28 cellular contexts compared by ENCODE assay signal in the genomic region with DNA sequence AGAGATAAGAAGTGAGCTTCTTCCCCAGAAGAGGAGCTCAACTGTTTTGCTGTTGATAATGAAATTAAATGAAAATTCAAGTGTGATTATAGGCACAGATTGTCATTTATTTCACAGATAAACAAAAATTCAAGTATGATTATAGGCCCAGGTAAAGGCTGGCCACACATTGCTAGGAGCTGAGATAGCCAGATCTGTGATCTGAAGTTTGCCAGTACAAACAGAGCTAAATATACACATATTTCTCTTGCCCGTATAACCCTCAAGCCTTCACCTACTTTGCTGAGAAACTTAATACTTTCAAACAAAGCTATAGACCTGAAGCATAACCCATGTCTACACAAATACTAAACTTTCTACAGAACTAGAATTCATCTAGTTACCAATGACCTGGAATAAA.
"Had no signal": no experiment of that assay in that cellular context is flagged by ENCODE, and none has a peak within 500 bp of the region (broad histone marks: within the 10 kb centered on the region; RNA-seq: fewer than 3 reads in every experiment).

No MANE protein-coding gene starts in this region.

- ATAC-seq: naive thymus-derived CD8-positive, alpha-beta T cell; natural killer cell treated with Interleukin-12 subunit alpha and Interleukin-12 subunit beta and Interleukin-15 and Interleukin-18, amount 100 ng/mL, for 72 hours; psoas muscle; right cardiac atrium; stimulated activated effector memory CD8-positive, alpha-beta T cell treated with anti-CD3 and anti-CD28 coated beads, Interleukin-12 subunit alpha, Interleukin-12 subunit beta, amount 100 ng/mL, for 72 hours; stimulated activated naive B cell treated with anti-CD40 and anti-IgM and Interleukin-4, amounts not matched to agents 10 μg/mL and 1 μg/mL and 100 μg/mL, for 72 hours had no signal

- H3K27ac Mint-ChIP-seq: naive B cell; natural killer cell treated with Interleukin-12 subunit alpha and Interleukin-12 subunit beta and Interleukin-15 and Interleukin-18, amount 100 ng/mL, for 72 hours; progenitor cell of endocrine pancreas; stimulated activated effector memory CD8-positive, alpha-beta T cell treated with anti-CD3 and anti-CD28 coated beads, Interleukin-12 subunit alpha, Interleukin-12 subunit beta, amount 100 ng/mL, for 72 hours; stimulated activated naive B cell treated with anti-CD40 and anti-IgM and Interleukin-4, amounts not matched to agents 10 μg/mL and 1 μg/mL and 100 μg/mL, for 72 hours; stimulated activated naive CD8-positive, alpha-beta T cell treated with anti-CD3 and anti-CD28 coated beads, Interleukin-15, Interleukin-2, amounts not matched to agents 100 ng/mL and 50 ng/mL, for 24 hours had no signal

- H3K9me3 Mint-ChIP-seq: naive B cell; naive thymus-derived CD8-positive, alpha-beta T cell; natural killer cell treated with Interleukin-12 subunit alpha and Interleukin-12 subunit beta and Interleukin-15 and Interleukin-18, amount 100 ng/mL, for 72 hours; stimulated activated effector memory CD8-positive, alpha-beta T cell treated with anti-CD3 and anti-CD28 coated beads, Interleukin-12 subunit alpha, Interleukin-12 subunit beta, amount 100 ng/mL, for 72 hours; stimulated activated naive B cell treated with anti-CD40 and anti-IgM and Interleukin-4, amounts not matched to agents 10 μg/mL and 1 μg/mL and 100 μg/mL, for 72 hours; stimulated activated naive CD8-positive, alpha-beta T cell treated with anti-CD3 and anti-CD28 coated beads, Interleukin-15, Interleukin-2, amounts not matched to agents 100 ng/mL and 50 ng/mL, for 24 hours had no signal

- FAIRE-seq: small intestine, urothelium cell line had no signal

- H3K4me1 ChIP-seq: psoas muscle, right lobe of liver, sigmoid colon, stomach, thyroid gland, tibial nerve, upper lobe of left lung, vagina had no signal

- H3K9me3 ChIP-seq: neutrophil, ovary, psoas muscle, right lobe of liver, sigmoid colon, stomach, thoracic aorta, thyroid gland, tibial nerve, upper lobe of left lung, vagina had no signal

- H3K4me3 ChIP-seq: ovary, psoas muscle, right lobe of liver, sigmoid colon, stomach, thoracic aorta, thyroid gland, tibial nerve, upper lobe of left lung, vagina had no signal

- H3K36me3 ChIP-seq: neutrophil, ovary, right lobe of liver, sigmoid colon, stomach, thoracic aorta, thyroid gland, tibial nerve, upper lobe of left lung, vagina had no signal

- H3K4me3 Mint-ChIP-seq: naive B cell; naive thymus-derived CD8-positive, alpha-beta T cell; natural killer cell treated with Interleukin-12 subunit alpha and Interleukin-12 subunit beta and Interleukin-15 and Interleukin-18, amount 100 ng/mL, for 72 hours; stimulated activated effector memory CD8-positive, alpha-beta T cell treated with anti-CD3 and anti-CD28 coated beads, Interleukin-12 subunit alpha, Interleukin-12 subunit beta, amount 100 ng/mL, for 72 hours; stimulated activated naive B cell treated with anti-CD40 and anti-IgM and Interleukin-4, amounts not matched to agents 10 μg/mL and 1 μg/mL and 100 μg/mL, for 72 hours; stimulated activated naive CD8-positive, alpha-beta T cell treated with anti-CD3 and anti-CD28 coated beads, Interleukin-15, Interleukin-2, amounts not matched to agents 100 ng/mL and 50 ng/mL, for 24 hours had no signal

- H3K27ac ChIP-seq: neutrophil, ovary, psoas muscle, right lobe of liver, sigmoid colon, stomach, thoracic aorta, thyroid gland, tibial nerve, upper lobe of left lung, vagina had no signal

- H3K27me3 ChIP-seq: neutrophil, ovary, right lobe of liver, sigmoid colon, stomach, thyroid gland, tibial nerve, upper lobe of left lung, vagina had no signal

- H3K4me1 Mint-ChIP-seq: naive B cell; naive thymus-derived CD8-positive, alpha-beta T cell; stimulated activated effector memory CD8-positive, alpha-beta T cell treated with anti-CD3 and anti-CD28 coated beads, Interleukin-12 subunit alpha, Interleukin-12 subunit beta, amount 100 ng/mL, for 72 hours; stimulated activated naive B cell treated with anti-CD40 and anti-IgM and Interleukin-4, amounts not matched to agents 10 μg/mL and 1 μg/mL and 100 μg/mL, for 72 hours had no signal

- H3K36me3 Mint-ChIP-seq: naive B cell; naive thymus-derived CD8-positive, alpha-beta T cell; natural killer cell treated with Interleukin-12 subunit alpha and Interleukin-12 subunit beta and Interleukin-15 and Interleukin-18, amount 100 ng/mL, for 72 hours; stimulated activated effector memory CD8-positive, alpha-beta T cell treated with anti-CD3 and anti-CD28 coated beads, Interleukin-12 subunit alpha, Interleukin-12 subunit beta, amount 100 ng/mL, for 72 hours; stimulated activated naive B cell treated with anti-CD40 and anti-IgM and Interleukin-4, amounts not matched to agents 10 μg/mL and 1 μg/mL and 100 μg/mL, for 72 hours had no signal

- H3K27me3 Mint-ChIP-seq: progenitor cell of endocrine pancreas; stimulated activated naive B cell treated with anti-CD40 and anti-IgM and Interleukin-4, amounts not matched to agents 10 μg/mL and 1 μg/mL and 100 μg/mL, for 72 hours; stimulated activated naive CD8-positive, alpha-beta T cell treated with anti-CD3 and anti-CD28 coated beads, Interleukin-15, Interleukin-2, amounts not matched to agents 100 ng/mL and 50 ng/mL, for 24 hours had no signal

- DNase-seq: naive B cell; naive thymus-derived CD8-positive, alpha-beta T cell; nucleus accumbens; ovary; posterior cingulate gyrus; psoas muscle; right cardiac atrium; right lobe of liver; sigmoid colon; small intestine; stimulated activated CD4-positive, alpha-beta T cell treated with anti-CD3 and anti-CD28 coated beads, Interleukin-15, amount 100 ng/mL, for 24 hours; stimulated activated CD4-positive, alpha-beta T cell treated with anti-CD3 and anti-CD28 coated beads, Interleukin-2, amount 100 ng/mL, for 24 hours; stimulated activated CD4-positive, alpha-beta T cell treated with anti-CD3 and anti-CD28 coated beads, Interleukin-2, amount 100 ng/mL, for 48 hours; stimulated activated CD4-positive, alpha-beta T cell treated with anti-CD3 and anti-CD28 coated beads, Interleukin-4, amount 100 ng/mL, for 24 hours; stimulated activated naive B cell treated with anti-CD40 and anti-IgM and Interleukin-4, amounts not matched to agents 10 μg/mL and 1 μg/mL and 100 μg/mL, for 72 hours; stimulated activated naive CD4-positive, alpha-beta T cell treated with Interleukin-2 at 50 U/mL for 16 hours; stomach; thyroid gland; upper lobe of left lung had no signal
